In genomic region chr11:102924851-102925380, GRCh38 we compare ENCODE assay signal across 1 cellular context.
TF ChIP-seq lines count a peak whose summit lies in the region.

No MANE protein-coding gene starts in this region.

TF ChIP-seq in H1, 55 proteins besides CTCF, POLR2A, EP300 and RAD21 (continued from another document):
- no peak for TF ChIP-seq RNF2 (IDR thresholded peaks at IDR 0.05; ENCODE audit: borderline replicate concordance, low read depth, low read length, missing control alignments, poor library complexity, severe bottlenecking)
- TF ChIP-seq, protein P1, sequence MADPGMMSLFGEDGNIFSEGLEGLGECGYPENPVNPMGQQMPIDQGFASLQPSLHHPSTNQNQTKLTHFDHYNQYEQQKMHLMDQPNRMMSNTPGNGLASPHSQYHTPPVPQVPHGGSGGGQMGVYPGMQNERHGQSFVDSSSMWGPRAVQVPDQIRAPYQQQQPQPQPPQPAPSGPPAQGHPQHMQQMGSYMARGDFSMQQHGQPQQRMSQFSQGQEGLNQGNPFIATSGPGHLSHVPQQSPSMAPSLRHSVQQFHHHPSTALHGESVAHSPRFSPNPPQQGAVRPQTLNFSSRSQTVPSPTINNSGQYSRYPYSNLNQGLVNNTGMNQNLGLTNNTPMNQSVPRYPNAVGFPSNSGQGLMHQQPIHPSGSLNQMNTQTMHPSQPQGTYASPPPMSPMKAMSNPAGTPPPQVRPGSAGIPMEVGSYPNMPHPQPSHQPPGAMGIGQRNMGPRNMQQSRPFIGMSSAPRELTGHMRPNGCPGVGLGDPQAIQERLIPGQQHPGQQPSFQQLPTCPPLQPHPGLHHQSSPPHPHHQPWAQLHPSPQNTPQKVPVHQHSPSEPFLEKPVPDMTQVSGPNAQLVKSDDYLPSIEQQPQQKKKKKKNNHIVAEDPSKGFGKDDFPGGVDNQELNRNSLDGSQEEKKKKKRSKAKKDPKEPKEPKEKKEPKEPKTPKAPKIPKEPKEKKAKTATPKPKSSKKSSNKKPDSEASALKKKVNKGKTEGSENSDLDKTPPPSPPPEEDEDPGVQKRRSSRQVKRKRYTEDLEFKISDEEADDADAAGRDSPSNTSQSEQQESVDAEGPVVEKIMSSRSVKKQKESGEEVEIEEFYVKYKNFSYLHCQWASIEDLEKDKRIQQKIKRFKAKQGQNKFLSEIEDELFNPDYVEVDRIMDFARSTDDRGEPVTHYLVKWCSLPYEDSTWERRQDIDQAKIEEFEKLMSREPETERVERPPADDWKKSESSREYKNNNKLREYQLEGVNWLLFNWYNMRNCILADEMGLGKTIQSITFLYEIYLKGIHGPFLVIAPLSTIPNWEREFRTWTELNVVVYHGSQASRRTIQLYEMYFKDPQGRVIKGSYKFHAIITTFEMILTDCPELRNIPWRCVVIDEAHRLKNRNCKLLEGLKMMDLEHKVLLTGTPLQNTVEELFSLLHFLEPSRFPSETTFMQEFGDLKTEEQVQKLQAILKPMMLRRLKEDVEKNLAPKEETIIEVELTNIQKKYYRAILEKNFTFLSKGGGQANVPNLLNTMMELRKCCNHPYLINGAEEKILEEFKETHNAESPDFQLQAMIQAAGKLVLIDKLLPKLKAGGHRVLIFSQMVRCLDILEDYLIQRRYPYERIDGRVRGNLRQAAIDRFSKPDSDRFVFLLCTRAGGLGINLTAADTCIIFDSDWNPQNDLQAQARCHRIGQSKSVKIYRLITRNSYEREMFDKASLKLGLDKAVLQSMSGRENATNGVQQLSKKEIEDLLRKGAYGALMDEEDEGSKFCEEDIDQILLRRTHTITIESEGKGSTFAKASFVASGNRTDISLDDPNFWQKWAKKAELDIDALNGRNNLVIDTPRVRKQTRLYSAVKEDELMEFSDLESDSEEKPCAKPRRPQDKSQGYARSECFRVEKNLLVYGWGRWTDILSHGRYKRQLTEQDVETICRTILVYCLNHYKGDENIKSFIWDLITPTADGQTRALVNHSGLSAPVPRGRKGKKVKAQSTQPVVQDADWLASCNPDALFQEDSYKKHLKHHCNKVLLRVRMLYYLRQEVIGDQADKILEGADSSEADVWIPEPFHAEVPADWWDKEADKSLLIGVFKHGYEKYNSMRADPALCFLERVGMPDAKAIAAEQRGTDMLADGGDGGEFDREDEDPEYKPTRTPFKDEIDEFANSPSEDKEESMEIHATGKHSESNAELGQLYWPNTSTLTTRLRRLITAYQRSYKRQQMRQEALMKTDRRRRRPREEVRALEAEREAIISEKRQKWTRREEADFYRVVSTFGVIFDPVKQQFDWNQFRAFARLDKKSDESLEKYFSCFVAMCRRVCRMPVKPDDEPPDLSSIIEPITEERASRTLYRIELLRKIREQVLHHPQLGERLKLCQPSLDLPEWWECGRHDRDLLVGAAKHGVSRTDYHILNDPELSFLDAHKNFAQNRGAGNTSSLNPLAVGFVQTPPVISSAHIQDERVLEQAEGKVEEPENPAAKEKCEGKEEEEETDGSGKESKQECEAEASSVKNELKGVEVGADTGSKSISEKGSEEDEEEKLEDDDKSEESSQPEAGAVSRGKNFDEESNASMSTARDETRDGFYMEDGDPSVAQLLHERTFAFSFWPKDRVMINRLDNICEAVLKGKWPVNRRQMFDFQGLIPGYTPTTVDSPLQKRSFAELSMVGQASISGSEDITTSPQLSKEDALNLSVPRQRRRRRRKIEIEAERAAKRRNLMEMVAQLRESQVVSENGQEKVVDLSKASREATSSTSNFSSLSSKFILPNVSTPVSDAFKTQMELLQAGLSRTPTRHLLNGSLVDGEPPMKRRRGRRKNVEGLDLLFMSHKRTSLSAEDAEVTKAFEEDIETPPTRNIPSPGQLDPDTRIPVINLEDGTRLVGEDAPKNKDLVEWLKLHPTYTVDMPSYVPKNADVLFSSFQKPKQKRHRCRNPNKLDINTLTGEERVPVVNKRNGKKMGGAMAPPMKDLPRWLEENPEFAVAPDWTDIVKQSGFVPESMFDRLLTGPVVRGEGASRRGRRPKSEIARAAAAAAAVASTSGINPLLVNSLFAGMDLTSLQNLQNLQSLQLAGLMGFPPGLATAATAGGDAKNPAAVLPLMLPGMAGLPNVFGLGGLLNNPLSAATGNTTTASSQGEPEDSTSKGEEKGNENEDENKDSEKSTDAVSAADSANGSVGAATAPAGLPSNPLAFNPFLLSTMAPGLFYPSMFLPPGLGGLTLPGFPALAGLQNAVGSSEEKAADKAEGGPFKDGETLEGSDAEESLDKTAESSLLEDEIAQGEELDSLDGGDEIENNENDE (IDR thresholded peaks at IDR 0.05; ENCODE audit: insufficient replicate concordance, low read length), result no peak
- no peak for TF ChIP-seq SIX5 (IDR thresholded peaks at IDR 0.05; ENCODE audit: low read depth, low read length)
- no peak for TF ChIP-seq KDM4A (IDR thresholded peaks at IDR 0.05; ENCODE audit: low read depth, low read length, severe bottlenecking)
- TF ChIP-seq, protein P2, sequence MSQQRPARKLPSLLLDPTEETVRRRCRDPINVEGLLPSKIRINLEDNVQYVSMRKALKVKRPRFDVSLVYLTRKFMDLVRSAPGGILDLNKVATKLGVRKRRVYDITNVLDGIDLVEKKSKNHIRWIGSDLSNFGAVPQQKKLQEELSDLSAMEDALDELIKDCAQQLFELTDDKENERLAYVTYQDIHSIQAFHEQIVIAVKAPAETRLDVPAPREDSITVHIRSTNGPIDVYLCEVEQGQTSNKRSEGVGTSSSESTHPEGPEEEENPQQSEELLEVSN (IDR thresholded peaks at IDR 0.05), result no peak
- TF ChIP-seq CREB1 (IDR thresholded peaks at IDR 0.05), result no peak
- TF ChIP-seq BRCA1 (IDR thresholded peaks at IDR 0.05; ENCODE audit: low read depth, low read length), result no peak
- TF ChIP-seq CBX8 (IDR thresholded peaks at IDR 0.05; ENCODE audit: borderline replicate concordance, low read depth, low read length), result no peak
- TF ChIP-seq YY1 (IDR thresholded peaks at IDR 0.05; ENCODE audit: low read depth, low read length), result no peak
- TF ChIP-seq SAP30 (IDR thresholded peaks at IDR 0.05; ENCODE audit: insufficient read depth, insufficient replicate concordance, low read length), result no peak
- no peak for TF ChIP-seq GABPA (IDR thresholded peaks at IDR 0.05; ENCODE audit: borderline replicate concordance, insufficient read depth, low read length)
- TF ChIP-seq CBX5 (IDR thresholded peaks at IDR 0.05; ENCODE audit: low read depth, low read length), result no peak
- no peak for TF ChIP-seq POLR2AphosphoS5 (IDR thresholded peaks at IDR 0.05; ENCODE audit: low read depth, low read length)
- TF ChIP-seq POU5F1 (IDR thresholded peaks at IDR 0.05; ENCODE audit: low read depth, low read length), result no peak
